ENCODE assay signal across 10 cellular contexts in the genomic region with DNA sequence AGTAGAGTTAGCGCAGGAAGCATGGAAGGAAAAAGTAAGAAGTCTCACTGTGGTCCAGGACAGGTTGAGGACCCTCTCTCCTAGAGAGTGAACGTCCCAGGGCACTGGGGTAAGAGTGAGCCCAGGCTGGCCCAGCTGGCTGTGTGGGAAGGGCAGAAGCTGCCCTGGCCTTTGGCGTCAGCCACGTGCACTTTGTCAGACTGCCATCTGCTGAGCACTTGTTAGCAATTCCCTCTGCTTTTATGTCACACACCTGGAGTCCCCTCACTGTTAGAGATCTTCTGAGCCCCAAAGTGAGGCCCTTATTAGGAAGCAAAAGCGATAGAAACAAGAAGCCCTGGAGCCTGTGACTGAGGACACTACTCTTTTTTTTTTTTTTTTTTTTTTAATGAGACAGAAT.
DNase-seq lines count a peak whose midpoint lies in the region; ATAC-seq and TF ChIP-seq lines count a peak whose summit lies in the region.
"Had no signal": no experiment of that assay in that cellular context is flagged by ENCODE, and none has a peak within 500 bp of the region (broad histone marks: within the 10 kb centered on the region; RNA-seq: fewer than 3 reads in every experiment).

No MANE protein-coding gene starts in this region.

- peaks cover 18% of the 10 kb centered on the region for H3K4me1 Mint-ChIP-seq in stimulated activated naive CD8-positive, alpha-beta T cell treated with anti-CD3 and anti-CD28 coated beads, Interleukin-15, amount 100 ng/mL, for 72 hours

- H3K4me2 ChIP-seq in mammary epithelial cell (ENCODE audit: insufficient read depth, low read depth, low read length) = no peak overlapping the region

- H3K27ac Mint-ChIP-seq in stimulated activated naive CD8-positive, alpha-beta T cell treated with anti-CD3 and anti-CD28 coated beads, Interleukin-15, amount 100 ng/mL, for 72 hours = no peak overlapping the region
- H3K27ac Mint-ChIP-seq: CD8-positive, alpha-beta T cell had no signal

- H3K36me3 ChIP-seq in mammary epithelial cell (ENCODE audit: insufficient read depth, low read length) = no peaks in the 10 kb centered on the region

- intact Hi-C loops in mammary epithelial cell (cut with micrococcal nuclease) = loop anchor here (1.0 to 2.0 kb wide), 2 partner anchors 17 to 215 kb away; no protein-coding TSS in a partner anchor

- peaks cover 7% of the 10 kb centered on the region for H3K27me3 Mint-ChIP-seq in stimulated activated naive CD8-positive, alpha-beta T cell treated with anti-CD3 and anti-CD28 coated beads, Interleukin-15, amount 100 ng/mL, for 72 hours

- H4K20me1 ChIP-seq in mammary epithelial cell (ENCODE audit: insufficient read depth, low read length) = no peaks in the 10 kb centered on the region

- in situ Hi-C loops in mammary epithelial cell (cut with MboI; ENCODE audit: low sequenced_read_pairs in 2 of 2) = no loop called here

- TF ChIP-seq CTCF in mammary epithelial cell (conservative IDR thresholded peaks at IDR 0.05 in 1 of 2, IDR thresholded peaks at IDR 0.05 in 1 of 2; ENCODE audit: extremely low read depth in 1 of 2, insufficient read depth in 1 of 2, low read depth in 1 of 2, low read length in 2 of 2) = peak in 1 of 2 donors; percentile 40

- DNase-seq in activated T-cell treated with anti-CD3 and anti-CD28 coated beads for 1 hour (ENCODE audit: low read depth) (peak; percentile 2), activated T-cell treated with anti-CD3 and anti-CD28 coated beads for 4 hours (no peak), NCI-H460 (ENCODE audit: extremely low read depth, low read depth) (peak; percentile 42), mammary epithelial cell (no peak), HPDE6-E6E7 (ENCODE audit: extremely low spot score) (no peak)
- DNase-seq in stimulated activated naive CD8-positive, alpha-beta T cell treated with anti-CD3 and anti-CD28 coated beads, Interleukin-15, amount 100 ng/mL, for 72 hours = no peak
- DNase-seq: left cardiac atrium had no signal

- no peaks in the 10 kb centered on the region for H3K9me3 ChIP-seq in mammary epithelial cell (replicated peaks; ENCODE audit: insufficient read depth, low read length)

- H3K79me2 ChIP-seq in mammary epithelial cell (ENCODE audit: insufficient read depth, low read length) = no peaks in the 10 kb centered on the region

- CTCF ChIA-PET in mammary epithelial cell (lab: Charles Lee; ENCODE audit: low non-redundant PET) = interaction anchor here (0.5 kb wide), 1 partner anchor 33 kb away, joined by 3 read pairs; no protein-coding TSS in a partner anchor

- H3K9me3 Mint-ChIP-seq in stimulated activated naive CD8-positive, alpha-beta T cell treated with anti-CD3 and anti-CD28 coated beads, Interleukin-15, amount 100 ng/mL, for 72 hours = no peaks in the 10 kb centered on the region
- H3K9me3 Mint-ChIP-seq: CD8-positive, alpha-beta T cell had no signal

- no peak overlapping the region for H3K27ac ChIP-seq in mammary epithelial cell (ENCODE audit: insufficient read depth, low read depth, low read length)

- no peaks in the 10 kb centered on the region for H3K27me3 ChIP-seq in mammary epithelial cell (ENCODE audit: insufficient read depth, low read length)

- H3K9ac ChIP-seq in mammary epithelial cell (ENCODE audit: insufficient read depth, low read length) = no peak overlapping the region

- H3K4me1 ChIP-seq in mammary epithelial cell (ENCODE audit: insufficient read depth, low read length) = peaks cover 17% of the 10 kb centered on the region

- dilution Hi-C loops in mammary epithelial cell (cut with HindIII; ENCODE audit: low sequenced_read_pairs) = no loop called here

- H2AFZ ChIP-seq in mammary epithelial cell (ENCODE audit: low read depth, low read length) = peak overlapping the region; percentile 53

- 61% methylated on average over 5 of the region's 5 CpGs for WGBS in mammary epithelial cell (ENCODE audit: low coverage, missing lambda C conversion rate)

- BruUV-seq in mammary epithelial cell (replicated peaks; lab: Mats Ljungman, UMichigan) = no TSS peak

- ATAC-seq in stimulated activated naive CD8-positive, alpha-beta T cell treated with anti-CD3 and anti-CD28 coated beads, Interleukin-15, amount 100 ng/mL, for 72 hours = peak; percentile 49
- ATAC-seq in HG02884 (IDR thresholded peaks at IDR 0.05; ENCODE audit: unreplicated experiment) (no peak), GM21825 (IDR thresholded peaks at IDR 0.05; ENCODE audit: unreplicated experiment) (no peak)
- ATAC-seq: CD8-positive, alpha-beta T cell had no signal

- no peak overlapping the region for H3K4me3 Mint-ChIP-seq in stimulated activated naive CD8-positive, alpha-beta T cell treated with anti-CD3 and anti-CD28 coated beads, Interleukin-15, amount 100 ng/mL, for 72 hours
- H3K4me3 Mint-ChIP-seq: CD8-positive, alpha-beta T cell had no signal

- no peak overlapping the region for H3K4me3 ChIP-seq in mammary epithelial cell (replicated peaks in 1 of 3; ENCODE audit: insufficient read depth in 1 of 3, low read depth in 2 of 3, low read length in 3 of 3)

Comparison
In these comparisons a context has a peak if more than half of its experiments do, and no peak if none do; other contexts are left out.
1. DNase-seq: peak in activated T-cell treated with anti-CD3 and anti-CD28 coated beads for 1 hour (single experiment) and NCI-H460 (single experiment); none in activated T-cell treated with anti-CD3 and anti-CD28 coated beads for 4 hours (single experiment), mammary epithelial cell (single experiment), stimulated activated naive CD8-positive, alpha-beta T cell treated with anti-CD3 and anti-CD28 coated beads, Interleukin-15, amount 100 ng/mL, for 72 hours (0 of 2) and HPDE6-E6E7 (single experiment).